In genomic region chr4:107452717-107453116, GRCh38 we compare ENCODE assay signal across 27 cellular contexts.
"Had no signal": no experiment of that assay in that cellular context is flagged by ENCODE, and none has a peak within 500 bp of the region (broad histone marks: within the 10 kb centered on the region; RNA-seq: fewer than 3 reads in every experiment).

No MANE protein-coding gene starts in this region.

- H3K27me3 ChIP-seq: heart left ventricle, neural progenitor cell, neutrophil, right atrium auricular region, right lobe of liver, stomach, suprapubic skin, tibial artery, upper lobe of right lung had no signal

- H3K9me3 Mint-ChIP-seq: naive thymus-derived CD8-positive, alpha-beta T cell; neural progenitor cell; stimulated activated naive B cell treated with anti-CD40 and anti-IgM and Interleukin-4, amounts not matched to agents 10 μg/mL and 1 μg/mL and 100 μg/mL, for 72 hours had no signal

- H2AFZ ChIP-seq: neural progenitor cell had no signal

- DNase-seq: heart left ventricle; islet precursor cell; left ventricle myocardium inferior; mesendoderm; midbrain; mucosa of descending colon; naive thymus-derived CD8-positive, alpha-beta T cell; nephron progenitor cell; occipital lobe; right lobe of liver; stimulated activated CD4-positive, alpha-beta T cell treated with anti-CD3 and anti-CD28 coated beads, Interleukin-12 subunit alpha, Interleukin-12 subunit beta, amount 100 ng/mL, for 4 hours; stimulated activated CD4-positive, alpha-beta T cell treated with anti-CD3 and anti-CD28 coated beads, Interleukin-15, amount 100 ng/mL, for 24 hours; stimulated activated CD4-positive, alpha-beta T cell treated with anti-CD3 and anti-CD28 coated beads, Interleukin-2, amount 100 ng/mL, for 24 hours; stimulated activated CD4-positive, alpha-beta T cell treated with anti-CD3 and anti-CD28 coated beads, Interleukin-4, amount 100 ng/mL, for 1 hour; stimulated activated naive B cell treated with anti-CD40 and anti-IgM and Interleukin-4, amounts not matched to agents 10 μg/mL and 1 μg/mL and 100 μg/mL, for 72 hours; stimulated activated naive CD8-positive, alpha-beta T cell treated with anti-CD3 and anti-CD28 coated beads, Interleukin-15, Interleukin-2, amounts not matched to agents 100 U/mL and 50 U/mL, for 24 hours; stomach; tibial artery; trophoblast cell; upper lobe of right lung had no signal

- H3K27me3 Mint-ChIP-seq: progenitor cell of endocrine pancreas; stimulated activated naive B cell treated with anti-CD40 and anti-IgM and Interleukin-4, amounts not matched to agents 10 μg/mL and 1 μg/mL and 100 μg/mL, for 72 hours had no signal

- H3K36me3 ChIP-seq: heart left ventricle, left ventricle myocardium inferior, neural progenitor cell, neutrophil, right atrium auricular region, right lobe of liver, stomach, suprapubic skin, thoracic aorta, tibial artery, upper lobe of right lung had no signal

- H3K9ac ChIP-seq: neural progenitor cell had no signal

- H3K9me3 ChIP-seq: heart left ventricle, left ventricle myocardium inferior, mucosa of descending colon, neutrophil, right atrium auricular region, right lobe of liver, stomach, suprapubic skin, thoracic aorta, tibial artery, upper lobe of right lung had no signal

- H3K36me3 Mint-ChIP-seq: naive thymus-derived CD8-positive, alpha-beta T cell; neural progenitor cell; stimulated activated naive B cell treated with anti-CD40 and anti-IgM and Interleukin-4, amounts not matched to agents 10 μg/mL and 1 μg/mL and 100 μg/mL, for 72 hours had no signal

- H3K27ac Mint-ChIP-seq: naive thymus-derived CD8-positive, alpha-beta T cell; nephron progenitor cell; neural progenitor cell; stimulated activated naive B cell treated with anti-CD40 and anti-IgM and Interleukin-4, amounts not matched to agents 10 μg/mL and 1 μg/mL and 100 μg/mL, for 72 hours had no signal

- H3K4me1 ChIP-seq: left ventricle myocardium inferior, neural progenitor cell, right atrium auricular region, right lobe of liver, suprapubic skin, upper lobe of right lung had no signal

- H3K4me2 ChIP-seq: neural progenitor cell had no signal

- H3K27ac ChIP-seq: heart left ventricle, left ventricle myocardium inferior, neural progenitor cell, neutrophil, right atrium auricular region, right lobe of liver, stomach, suprapubic skin, thoracic aorta, tibial artery, upper lobe of right lung had no signal

- H3K4me3 ChIP-seq: heart left ventricle, left ventricle myocardium inferior, lung, mucosa of descending colon, neural progenitor cell, right atrium auricular region, right lobe of liver, stomach, suprapubic skin, thoracic aorta, tibial artery, upper lobe of right lung had no signal

- ATAC-seq: heart left ventricle; mucosa of descending colon; naive thymus-derived CD8-positive, alpha-beta T cell; right lobe of liver; stimulated activated naive B cell treated with anti-CD40 and anti-IgM and Interleukin-4, amounts not matched to agents 10 μg/mL and 1 μg/mL and 100 μg/mL, for 72 hours; stimulated activated naive CD8-positive, alpha-beta T cell treated with anti-CD3 and anti-CD28 coated beads, Interleukin-15, Interleukin-2, amounts not matched to agents 100 U/mL and 50 U/mL, for 24 hours; upper lobe of right lung had no signal

- H3K4me1 Mint-ChIP-seq: naive thymus-derived CD8-positive, alpha-beta T cell; stimulated activated naive B cell treated with anti-CD40 and anti-IgM and Interleukin-4, amounts not matched to agents 10 μg/mL and 1 μg/mL and 100 μg/mL, for 72 hours had no signal

- H3K4me3 Mint-ChIP-seq: naive thymus-derived CD8-positive, alpha-beta T cell; nephron progenitor cell; neural progenitor cell; stimulated activated naive B cell treated with anti-CD40 and anti-IgM and Interleukin-4, amounts not matched to agents 10 μg/mL and 1 μg/mL and 100 μg/mL, for 72 hours had no signal
